Comparison of ENCODE assay signal across 10 cellular contexts in genomic region chr12:49871811-49872251, GRCh38. TPM values are rescaled to one million over a fixed set of nuclear protein-coding genes. Genes with fewer than 3 reads are reported as not detected.
A peak's percentile ranks its signal among the peaks of the same experiment; 100 is the strongest.
DNase-seq lines count a peak whose midpoint lies in the region; ATAC-seq and TF ChIP-seq lines count a peak whose summit lies in the region.
"Not testable (repeated sequence)": the region's sequence is repeated elsewhere in the genome, so short reads cannot be mapped to it uniquely, and the experiment has no call there.
"Had no signal": no experiment of that assay in that cellular context is flagged by ENCODE, and none has a peak within 500 bp of the region (broad histone marks: within the 10 kb centered on the region; RNA-seq: fewer than 3 reads in every experiment).

No MANE protein-coding gene starts in this region.

- not testable (repeated sequence) for ATAC-seq in left lobe of liver

- H3K9ac ChIP-seq in trophoblast cell (ENCODE audit: low read length): not testable (repeated sequence)

- H3K27me3 Mint-ChIP-seq in glutamatergic neuron (ENCODE audit: unreplicated experiment); type B pancreatic cell: not testable (repeated sequence)

- peak overlapping the region; percentile 73 for H3K27ac Mint-ChIP-seq in glutamatergic neuron (ENCODE audit: unreplicated experiment)
- H3K27ac Mint-ChIP-seq in type B pancreatic cell: peak overlapping the region; percentile 81

- H3K79me2 ChIP-seq in trophoblast cell (ENCODE audit: control insufficient read depth, insufficient read depth, low read length, poor library complexity): not testable (repeated sequence)

- H4K8ac ChIP-seq in trophoblast cell (ENCODE audit: low read depth, low read length): not testable (repeated sequence)

- not testable (repeated sequence) for H3K27me3 ChIP-seq in dorsolateral prefrontal cortex; trophoblast cell (ENCODE audit: insufficient read depth, low read length)

- H3K36me3 ChIP-seq in trophoblast cell (ENCODE audit: control insufficient read depth in 1 of 2, insufficient read depth in 2 of 2, low read length in 2 of 2): not testable (repeated sequence)

- H3K9me3 Mint-ChIP-seq in glutamatergic neuron (ENCODE audit: unreplicated experiment); type B pancreatic cell: not testable (repeated sequence)

- not testable (repeated sequence) for H3K4me2 ChIP-seq in trophoblast cell (ENCODE audit: low read length)

- not testable (repeated sequence) for H4K91ac ChIP-seq in trophoblast cell (ENCODE audit: low read depth, low read length)

- H3K36me3 Mint-ChIP-seq in glutamatergic neuron (ENCODE audit: unreplicated experiment); type B pancreatic cell: not testable (repeated sequence)

- H3K79me1 ChIP-seq in trophoblast cell (ENCODE audit: low read length): not testable (repeated sequence)

- H2AK5ac ChIP-seq in trophoblast cell (ENCODE audit: low read length): not testable (repeated sequence)

- H3K4me1 Mint-ChIP-seq in glutamatergic neuron (ENCODE audit: low read depth, unreplicated experiment) (peaks cover 22% of the 10 kb centered on the region), type B pancreatic cell (ENCODE audit: unreplicated experiment) (peaks cover 15% of the 10 kb centered on the region)

- H2BK5ac ChIP-seq in trophoblast cell (ENCODE audit: low read depth, low read length, poor library complexity): not testable (repeated sequence)

- H3K4me3 Mint-ChIP-seq in glutamatergic neuron (ENCODE audit: unreplicated experiment): not testable (repeated sequence)
- peak overlapping the region; percentile 21 for H3K4me3 Mint-ChIP-seq in type B pancreatic cell

- peaks cover 6 to 11% of the 10 kb centered on the region in 2 experiments for H3K4me1 ChIP-seq in trophoblast cell (ENCODE audit: control insufficient read depth in 1 of 2, insufficient read depth in 2 of 2, low read length in 2 of 2)

- not testable (repeated sequence) for H2BK120ac ChIP-seq in trophoblast cell (ENCODE audit: insufficient read depth, low read length, poor library complexity)

- H3K18ac ChIP-seq in trophoblast cell (ENCODE audit: low read length): not testable (repeated sequence)

- H2BK12ac ChIP-seq in trophoblast cell (ENCODE audit: low read length): not testable (repeated sequence)

- not testable (repeated sequence) for H3K14ac ChIP-seq in trophoblast cell (ENCODE audit: low read length)

- WGBS in trophoblast cell (ENCODE audit: extremely low coverage, insufficient coverage, insufficient read length): no CpG with 5 or more reads among the region's 8 CpGs

- H3K27ac ChIP-seq in C4-2B (peak overlapping the region; percentile 63), dorsolateral prefrontal cortex (peak overlapping the region; percentile 37 to 97 (median 90))
- H3K27ac ChIP-seq in trophoblast cell (ENCODE audit: low read depth, low read length): not testable (repeated sequence)

- H3K9me3 ChIP-seq in trophoblast cell (ENCODE audit: insufficient read depth, low read depth, low read length): not testable (repeated sequence)

- H2AFZ ChIP-seq in trophoblast cell (ENCODE audit: insufficient read depth, low read length, poor library complexity): not testable (repeated sequence)

- not testable (repeated sequence) for H3K4ac ChIP-seq in trophoblast cell (ENCODE audit: low read depth, low read length)

- H4K12ac ChIP-seq in trophoblast cell (ENCODE audit: low read depth, low read length): not testable (repeated sequence)

- not testable (repeated sequence) for H3K4me3 ChIP-seq in dorsolateral prefrontal cortex; trophoblast cell (ENCODE audit: low read depth, low read length)

- peak; percentile 89 for DNase-seq in LHCN-M2 (ENCODE audit: low read depth)
- DNase-seq in amniotic epithelial cell (ENCODE audit: low read depth): peak; percentile 86
- not testable (repeated sequence) for DNase-seq in dorsolateral prefrontal cortex; glutamatergic neuron; type B pancreatic cell (ENCODE audit: extremely low spot score, unreplicated experiment)
- peak; percentile 11 for DNase-seq in left lobe of liver (ENCODE audit: low spot score)
- peak; percentile 76 to 88 for DNase-seq in trophoblast cell

- not testable (repeated sequence) for TF ChIP-seq CTCF in C4-2B (conservative IDR thresholded peaks at IDR 0.05); dorsolateral prefrontal cortex (IDR thresholded peaks at IDR 0.05 in 54 of 56, conservative IDR thresholded peaks at IDR 0.05 in 2 of 56; ENCODE audit: low read depth in 1 of 56, partially characterized antibody in 56 of 56); glutamatergic neuron (IDR thresholded peaks at IDR 0.05; ENCODE audit: partially characterized antibody, unreplicated experiment); type B pancreatic cell (conservative IDR thresholded peaks at IDR 0.05)

- H3K23ac ChIP-seq in trophoblast cell (ENCODE audit: low read length): not testable (repeated sequence)

- intact Hi-C loops in dorsolateral prefrontal cortex (cut with DNase I): not testable (repeated sequence)

RNA-seq across cellular contexts. Expression of gene BCDIN3D, which starts 28.9 kb away (rescaled TPM):
- total RNA-seq in LHCN-M2 (2014; rRNA removed) (2.5 and 2.9 TPM in 2 replicates), dorsolateral prefrontal cortex (1 to 10 TPM; 2.4 to 8.0 (median 4.3) TPM), glutamatergic neuron (ENCODE audit: unreplicated experiment) (5.9 TPM), left lobe of liver (3.2 TPM), type B pancreatic cell (ENCODE audit: low replicate concordance) (8.1 and 8.5 TPM in 2 replicates)
- polyA plus RNA-seq in LHCN-M2 (2012): 1.7 TPM
- 1.9 and 2.1 TPM in 2 replicates for polyA plus RNA-seq in trophoblast cell (2013)

RNA-seq across cellular contexts. Expression of gene FAIM2, which starts 31.9 kb away (rescaled TPM):
- 4.1 and 4.2 TPM in 2 replicates for total RNA-seq in LHCN-M2 (2014; rRNA removed)
- polyA plus RNA-seq in LHCN-M2 (2012): 1.7 TPM
- total RNA-seq in dorsolateral prefrontal cortex: 1,000 to 10,000 TPM in 2 of 120 experiments, 100 to 1,000 TPM in 118; 390 to 1,056 (median 722) TPM
- total RNA-seq in glutamatergic neuron (ENCODE audit: unreplicated experiment): 3.5 TPM
- total RNA-seq in left lobe of liver: not detected
- polyA plus RNA-seq in trophoblast cell (2013): not detected in 2 replicates
- total RNA-seq in type B pancreatic cell (ENCODE audit: low replicate concordance): 0.14 and 1.7 TPM in 2 replicates
- total RNA-seq: Calu3, HepG2 had no signal
- polyA plus RNA-seq: HepG2 had no signal

RNA-seq across cellular contexts. Expression of gene NCKAP5L, which starts 43.6 kb away (rescaled TPM):
- 27.8 and 29.8 TPM in 2 replicates for total RNA-seq in LHCN-M2 (2014; rRNA removed)
- 18.6 TPM for polyA plus RNA-seq in LHCN-M2 (2012)
- total RNA-seq in dorsolateral prefrontal cortex: 10 to 100 TPM; 17.3 to 37.7 (median 25.5) TPM
- 64.3 TPM for total RNA-seq in glutamatergic neuron (ENCODE audit: unreplicated experiment)
- total RNA-seq in left lobe of liver: 11.3 TPM
- 14.2 and 14.8 TPM in 2 replicates for polyA plus RNA-seq in trophoblast cell (2013)
- 9.7 and 28.8 TPM in 2 replicates for total RNA-seq in type B pancreatic cell (ENCODE audit: low replicate concordance)

Comparison
In these comparisons a context has a peak if more than half of its experiments do, and no peak if none do; other contexts are left out.
1. RNA of gene FAIM2, which starts 31.9 kb away (total RNA-seq): 390 to 1,056 TPM in dorsolateral prefrontal cortex; 4.1 to 4.2 TPM in LHCN-M2, 3.5 TPM in glutamatergic neuron (single experiment), 0.14 to 1.7 TPM in type B pancreatic cell and not detected in left lobe of liver (single experiment); every median in the first group is over 10 times any median in the second.